Comparison of ENCODE assay signal across 2 cellular contexts in genomic region chr6:156904176-156904967, GRCh38.
TF ChIP-seq lines count a peak whose summit lies in the region.

No MANE protein-coding gene starts in this region.

TF ChIP-seq in HEK293T, 16 proteins besides CTCF, POLR2A, EP300 and RAD21:
- TF ChIP-seq PKNOX1 (IDR thresholded peaks at IDR 0.05) = peak; percentile 53
- TF ChIP-seq HDGF (IDR thresholded peaks at IDR 0.05; ENCODE audit: borderline replicate concordance) = no peak
- TF ChIP-seq ARNT (IDR thresholded peaks at IDR 0.05) = no peak

TF ChIP-seq in K562, 482 proteins besides CTCF, POLR2A, EP300 and RAD21:
- TF ChIP-seq PRDM10 (IDR thresholded peaks at IDR 0.05; ENCODE audit: partially characterized antibody) (no peak), ZNF143 (CRISPR knock-in tag; IDR thresholded peaks at IDR 0.05) (no peak), ZBTB1 (CRISPR knock-in tag; IDR thresholded peaks at IDR 0.05; ENCODE audit: borderline replicate concordance, low read depth) (no peak), ZNF408 (CRISPR knock-in tag; IDR thresholded peaks at IDR 0.05; ENCODE audit: low read depth) (no peak), ZNF354B (CRISPR knock-in tag; IDR thresholded peaks at IDR 0.05) (no peak), ZNF76 (CRISPR knock-in tag; IDR thresholded peaks at IDR 0.05; ENCODE audit: borderline replicate concordance) (no peak)
TF ChIP-seq in K562: peak in this region for 0.
